ENCODE assay signal across 28 cellular contexts in the genomic region with DNA sequence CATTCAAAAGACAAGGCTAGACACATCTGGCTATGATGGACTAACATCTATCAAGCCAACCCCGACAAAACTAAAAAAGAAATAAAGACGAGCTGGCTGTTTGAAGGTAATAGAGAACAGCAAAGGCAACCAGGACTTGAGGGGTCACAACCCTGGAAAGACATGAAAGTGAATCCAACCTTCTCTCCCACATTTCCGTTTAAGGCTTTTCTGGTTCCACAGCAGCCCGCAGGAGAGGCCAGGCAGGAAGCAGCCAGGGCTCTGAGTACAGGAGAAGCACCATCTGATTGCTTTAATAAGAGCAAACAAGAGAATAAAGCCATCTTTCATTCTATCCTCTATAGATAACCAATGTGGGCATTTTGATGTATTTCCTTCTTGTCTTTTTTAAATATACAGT. TPM values are rescaled to one million over a fixed set of nuclear protein-coding genes. Genes with fewer than 3 reads are reported as not detected.
"Had no signal": no experiment of that assay in that cellular context is flagged by ENCODE, and none has a peak within 500 bp of the region (broad histone marks: within the 10 kb centered on the region; RNA-seq: fewer than 3 reads in every experiment).

No MANE protein-coding gene starts in this region.

- H3K36me3 Mint-ChIP-seq: activated CD4-positive, alpha-beta memory T cell treated with anti-CD3 and anti-CD28 coated beads for 36 hours; activated CD8-positive, alpha-beta memory T cell treated with anti-CD3 and anti-CD28 coated beads, Interleukin-2, amount 10 ng/mL, durations not matched to agents 7 days and 5 days; activated naive CD4-positive, alpha-beta T cell treated with anti-CD3 and anti-CD28 coated beads, Interleukin-2, amount 10 ng/mL, durations not matched to agents 7 days and 5 days; activated naive CD4-positive, alpha-beta T cell treated with anti-CD3 and anti-CD28 coated beads, Interleukin-2, amount 50 U/mL, for 72 hours; activated naive CD8-positive, alpha-beta T cell treated with anti-CD3 and anti-CD28 coated beads, Interleukin-2, amount 10 ng/mL, durations not matched to agents 7 days and 5 days; brain had no signal

- H3K4me1 Mint-ChIP-seq: activated CD8-positive, alpha-beta memory T cell treated with anti-CD3 and anti-CD28 coated beads, Interleukin-2, amount 10 ng/mL, durations not matched to agents 7 days and 5 days; activated naive CD4-positive, alpha-beta T cell treated with anti-CD3 and anti-CD28 coated beads, Interleukin-2, amount 10 ng/mL, durations not matched to agents 7 days and 5 days; activated naive CD8-positive, alpha-beta T cell treated with anti-CD3 and anti-CD28 coated beads, Interleukin-2, amount 10 ng/mL, durations not matched to agents 7 days and 5 days; central memory CD8-positive, alpha-beta T cell had no signal

- ATAC-seq: activated CD4-positive, alpha-beta T cell treated with anti-CD3 and anti-CD28 coated beads for 36 hours; activated CD8-positive, alpha-beta memory T cell treated with anti-CD3 and anti-CD28 coated beads, Interleukin-2, amount 10 ng/mL, durations not matched to agents 7 days and 5 days; activated CD8-positive, alpha-beta T cell treated with anti-CD3 and anti-CD28 coated beads, Interleukin-2, amount 10 ng/mL, durations not matched to agents 7 days and 5 days; activated naive CD4-positive, alpha-beta T cell treated with anti-CD3 and anti-CD28 coated beads, Interleukin-2, amount 50 U/mL, for 72 hours; esophagus mucosa; heart left ventricle had no signal

- H3K27ac Mint-ChIP-seq: activated CD4-positive, alpha-beta memory T cell treated with anti-CD3 and anti-CD28 coated beads for 36 hours; activated CD4-positive, alpha-beta T cell treated with anti-CD3 and anti-CD28 coated beads for 36 hours; activated CD4-positive, alpha-beta T cell treated with anti-CD3 and anti-CD28 coated beads, Interleukin-2, amount 10 ng/mL, durations not matched to agents 24 days and 14 days; activated CD8-positive, alpha-beta memory T cell treated with anti-CD3 and anti-CD28 coated beads, Interleukin-2, amount 10 ng/mL, durations not matched to agents 7 days and 5 days; activated CD8-positive, alpha-beta T cell treated with anti-CD3 and anti-CD28 coated beads, Interleukin-2, amount 10 ng/mL, durations not matched to agents 7 days and 5 days; activated naive CD4-positive, alpha-beta T cell treated with anti-CD3 and anti-CD28 coated beads, Interleukin-2, amount 10 ng/mL, durations not matched to agents 7 days and 5 days; activated naive CD4-positive, alpha-beta T cell treated with anti-CD3 and anti-CD28 coated beads, Interleukin-2, amount 50 U/mL, for 72 hours; activated naive CD8-positive, alpha-beta T cell treated with anti-CD3 and anti-CD28 coated beads, Interleukin-2, amount 10 ng/mL, durations not matched to agents 7 days and 5 days; activated T-helper 1 cell treated with anti-CD3 and anti-CD28 coated beads, Interleukin-12 subunit alpha, Interleukin-12 subunit beta, Interleukin-2, Interleukin-4 antibody, amounts not matched to agents 30 ng/mL and 10 ng/mL and 1 ng/mL, durations not matched to agents 14 hours and 24 hours and 36 hours; dendritic cell treated with granulocyte-macrophage colony-stimulating factor and Interleukin-4, amounts not matched to agents 40 ng/mL and 50 ng/mL, for 4 days had no signal

- H3K27me3 Mint-ChIP-seq: activated naive CD8-positive, alpha-beta T cell treated with anti-CD3 and anti-CD28 coated beads, Interleukin-2, amount 10 ng/mL, durations not matched to agents 7 days and 5 days; brain; dendritic cell treated with granulocyte-macrophage colony-stimulating factor and Interleukin-4, amounts not matched to agents 40 ng/mL and 50 ng/mL, for 4 days had no signal

- H3K27ac ChIP-seq: ascending aorta, coronary artery had no signal

- H3K9me3 Mint-ChIP-seq: activated CD4-positive, alpha-beta memory T cell treated with anti-CD3 and anti-CD28 coated beads for 36 hours; activated CD4-positive, alpha-beta T cell treated with anti-CD3 and anti-CD28 coated beads, Interleukin-2, amount 10 ng/mL, durations not matched to agents 24 days and 14 days; activated naive CD4-positive, alpha-beta T cell treated with anti-CD3 and anti-CD28 coated beads, Interleukin-2, amount 10 ng/mL, durations not matched to agents 7 days and 5 days; activated naive CD4-positive, alpha-beta T cell treated with anti-CD3 and anti-CD28 coated beads, Interleukin-2, amount 50 U/mL, for 72 hours; activated naive CD8-positive, alpha-beta T cell treated with anti-CD3 and anti-CD28 coated beads, Interleukin-2, amount 10 ng/mL, durations not matched to agents 7 days and 5 days; activated T-helper 1 cell treated with anti-CD3 and anti-CD28 coated beads, Interleukin-12 subunit alpha, Interleukin-12 subunit beta, Interleukin-2, Interleukin-4 antibody, amounts not matched to agents 30 ng/mL and 10 ng/mL and 1 ng/mL, durations not matched to agents 14 hours and 24 hours and 36 hours; brain; central memory CD8-positive, alpha-beta T cell; dendritic cell treated with granulocyte-macrophage colony-stimulating factor and Interleukin-4, amounts not matched to agents 40 ng/mL and 50 ng/mL, for 4 days had no signal

- DNase-seq: activated CD4-positive, alpha-beta memory T cell treated with anti-CD3 and anti-CD28 coated beads for 36 hours; activated CD4-positive, alpha-beta T cell treated with anti-CD3 and anti-CD28 coated beads for 36 hours; activated CD4-positive, alpha-beta T cell treated with anti-CD3 and anti-CD28 coated beads, Interleukin-2, amount 10 ng/mL, durations not matched to agents 24 days and 14 days; activated CD4-positive, CD25-positive, alpha-beta regulatory T cell; activated CD4-positive, CD25-positive, alpha-beta regulatory T cell treated with anti-CD3 and anti-CD28 coated beads, Interleukin-2, amount 50 U/mL, for 72 hours; activated CD8-positive, alpha-beta memory T cell treated with anti-CD3 and anti-CD28 coated beads, Interleukin-2, amount 10 ng/mL, durations not matched to agents 7 days and 5 days; activated CD8-positive, alpha-beta memory T cell treated with anti-CD3 and anti-CD28 coated beads, Interleukin-2, amount 50 U/mL, for 4 hours; activated CD8-positive, alpha-beta T cell treated with anti-CD3 and anti-CD28 coated beads, Interleukin-2, amount 10 ng/mL, durations not matched to agents 7 days and 5 days; activated gamma-delta T cell; activated naive CD4-positive, alpha-beta T cell; activated naive CD4-positive, alpha-beta T cell treated with anti-CD3 and anti-CD28 coated beads, Interleukin-2, amount 10 ng/mL, durations not matched to agents 7 days and 5 days; activated naive CD8-positive, alpha-beta T cell treated with anti-CD3 and anti-CD28 coated beads, Interleukin-2, amount 10 ng/mL, durations not matched to agents 7 days and 5 days; activated T-cell treated with anti-CD3 and anti-CD28 coated beads, Interleukin-2, amount 50 U/mL, for 1 hour; activated T-cell treated with anti-CD3 and anti-CD28 coated beads, Interleukin-2, amount 50 U/mL, for 48 hours; effector CD8-positive, alpha-beta T cell; foreskin fibroblast; glutamatergic neuron; heart left ventricle; T-helper 2 cell had no signal

- H3K4me3 Mint-ChIP-seq: activated CD4-positive, alpha-beta memory T cell treated with anti-CD3 and anti-CD28 coated beads for 36 hours; activated CD4-positive, alpha-beta T cell treated with anti-CD3 and anti-CD28 coated beads for 36 hours; activated CD4-positive, alpha-beta T cell treated with anti-CD3 and anti-CD28 coated beads, Interleukin-2, amount 10 ng/mL, durations not matched to agents 24 days and 14 days; activated CD8-positive, alpha-beta memory T cell treated with anti-CD3 and anti-CD28 coated beads, Interleukin-2, amount 10 ng/mL, durations not matched to agents 7 days and 5 days; activated CD8-positive, alpha-beta T cell treated with anti-CD3 and anti-CD28 coated beads, Interleukin-2, amount 10 ng/mL, durations not matched to agents 7 days and 5 days; activated naive CD4-positive, alpha-beta T cell treated with anti-CD3 and anti-CD28 coated beads, Interleukin-2, amount 10 ng/mL, durations not matched to agents 7 days and 5 days; activated naive CD8-positive, alpha-beta T cell treated with anti-CD3 and anti-CD28 coated beads, Interleukin-2, amount 10 ng/mL, durations not matched to agents 7 days and 5 days; activated T-helper 1 cell treated with anti-CD3 and anti-CD28 coated beads, Interleukin-12 subunit alpha, Interleukin-12 subunit beta, Interleukin-2, Interleukin-4 antibody, amounts not matched to agents 30 ng/mL and 10 ng/mL and 1 ng/mL, durations not matched to agents 14 hours and 24 hours and 36 hours; central memory CD8-positive, alpha-beta T cell; dendritic cell treated with granulocyte-macrophage colony-stimulating factor and Interleukin-4, amounts not matched to agents 40 ng/mL and 50 ng/mL, for 4 days had no signal

RNA-seq across cellular contexts. Expression of gene CNKSR3, which starts 14.3 kb away (rescaled TPM):
- total RNA-seq: activated CD4-positive, alpha-beta T cell treated with anti-CD3 and anti-CD28 coated beads, Interleukin-2, amount 10 ng/mL, durations not matched to agents 24 days and 14 days; activated CD8-positive, alpha-beta memory T cell treated with anti-CD3 and anti-CD28 coated beads, Interleukin-2, amount 10 ng/mL, durations not matched to agents 7 days and 5 days; activated CD8-positive, alpha-beta T cell treated with anti-CD3 and anti-CD28 coated beads, Interleukin-2, amount 10 ng/mL, durations not matched to agents 7 days and 5 days; activated naive CD8-positive, alpha-beta T cell treated with anti-CD3 and anti-CD28 coated beads, Interleukin-2, amount 10 ng/mL, durations not matched to agents 7 days and 5 days; activated T-helper 1 cell treated with anti-CD3 and anti-CD28 coated beads, Interleukin-12 subunit alpha, Interleukin-12 subunit beta, Interleukin-2, Interleukin-4 antibody, amounts not matched to agents 30 ng/mL and 10 ng/mL and 1 ng/mL, durations not matched to agents 14 hours and 24 hours and 36 hours; T-helper 1 cell treated with Interleukin-12 subunit alpha and Interleukin-12 subunit beta and Interleukin-4 antibody, amounts not matched to agents 30 ng/mL and 1 ng/mL, for 36 hours had no signal
